Comparison of ENCODE assay signal across 20 cellular contexts in genomic region chr21:27021801-27022200, GRCh38.
"Had no signal": no experiment of that assay in that cellular context is flagged by ENCODE, and none has a peak within 500 bp of the region (broad histone marks: within the 10 kb centered on the region; RNA-seq: fewer than 3 reads in every experiment).

No MANE protein-coding gene starts in this region.

- DNase-seq: KBM-7, MV-4-11, NCI-H1048, NCI-H1105 treated with DMSO at 0.1 percent for 48 hours, NCI-H1417 treated with DMSO at 0.1 percent for 48 hours, NCI-H146, NCI-H1694 treated with DMSO at 0.1 percent for 48 hours, NCI-H1930, NCI-H2081, NCI-H2107, NCI-H2227 treated with DMSO at 0.1 percent for 48 hours, NCI-H524, NCI-H526 treated with DMSO at 0.1 percent for 48 hours, NCI-H748 treated with DMSO at 0.1 percent for 48 hours, Right ventricle myocardium superior, RPMI8226, SIG-M5, SW 1271 had no signal

- H3K4me3 ChIP-seq: SJSA1, SK-N-MC had no signal

- H3K27me3 ChIP-seq: SJSA1 had no signal

- H3K36me3 ChIP-seq: SJSA1 had no signal

- H3K9me3 ChIP-seq: SJSA1 had no signal
